9 cellular contexts compared by ENCODE assay signal in genomic region chr1:211695135-211695816, GRCh38. TPM values are rescaled to one million over a fixed set of nuclear protein-coding genes. Genes with fewer than 3 reads are reported as not detected.
DNase-seq lines count a peak whose midpoint lies in the region; ATAC-seq lines count a peak whose summit lies in the region.
"Had no signal": no experiment of that assay in that cellular context is flagged by ENCODE, and none has a peak within 500 bp of the region (broad histone marks: within the 10 kb centered on the region; RNA-seq: fewer than 3 reads in every experiment).

No MANE protein-coding gene starts in this region.

- H3K4me3 Mint-ChIP-seq in effector memory CD8-positive, alpha-beta T cell, result peak overlapping the region in 1 of 2 donors; percentile 37

- no peaks in the 10 kb centered on the region for H3K9me3 Mint-ChIP-seq in effector memory CD8-positive, alpha-beta T cell

- no peaks in the 10 kb centered on the region for H3K27me3 Mint-ChIP-seq in effector memory CD8-positive, alpha-beta T cell

- peak overlapping the region; percentile 44 to 85 for H3K27ac Mint-ChIP-seq in effector memory CD8-positive, alpha-beta T cell

- peaks cover 7 to 23% of the 10 kb centered on the region in 2 donors for H3K4me1 Mint-ChIP-seq in effector memory CD8-positive, alpha-beta T cell (ENCODE audit: low read depth in 2 of 2)

- DNase-seq in effector memory CD8-positive, alpha-beta T cell, result no peak
- DNase-seq in germinal center (ENCODE audit: low spot score) (no peak), mucosa of gallbladder (ENCODE audit: low spot score) (no peak), amniotic stem cell (lab: John Stamatoyannopoulos, UW) (no peak), caudate nucleus (lab: John Stamatoyannopoulos, UW) (no peak)

- no peak overlapping the region for H3K27ac ChIP-seq in caudate nucleus (ENCODE audit: low read depth, low read length)
- H3K27ac ChIP-seq: KMS-11 had no signal

- ATAC-seq in GM18498 (IDR thresholded peaks at IDR 0.05; ENCODE audit: unreplicated experiment) (peak; percentile 57), GM21447 (IDR thresholded peaks at IDR 0.05; ENCODE audit: unreplicated experiment) (peak; percentile 30), HG03460 (IDR thresholded peaks at IDR 0.05; ENCODE audit: unreplicated experiment) (peak; percentile 33)
- peak; percentile 47 for ATAC-seq in effector memory CD8-positive, alpha-beta T cell (replicated peaks)

- H3K36me3 Mint-ChIP-seq in effector memory CD8-positive, alpha-beta T cell (ENCODE audit: insufficient read depth), result no peaks in the 10 kb centered on the region

RNA-seq across cellular contexts. Expression of gene NEK2, which starts 19.9 kb away (rescaled TPM):
- 1.3 TPM for total RNA-seq in mucosa of gallbladder
